In the genomic region with DNA sequence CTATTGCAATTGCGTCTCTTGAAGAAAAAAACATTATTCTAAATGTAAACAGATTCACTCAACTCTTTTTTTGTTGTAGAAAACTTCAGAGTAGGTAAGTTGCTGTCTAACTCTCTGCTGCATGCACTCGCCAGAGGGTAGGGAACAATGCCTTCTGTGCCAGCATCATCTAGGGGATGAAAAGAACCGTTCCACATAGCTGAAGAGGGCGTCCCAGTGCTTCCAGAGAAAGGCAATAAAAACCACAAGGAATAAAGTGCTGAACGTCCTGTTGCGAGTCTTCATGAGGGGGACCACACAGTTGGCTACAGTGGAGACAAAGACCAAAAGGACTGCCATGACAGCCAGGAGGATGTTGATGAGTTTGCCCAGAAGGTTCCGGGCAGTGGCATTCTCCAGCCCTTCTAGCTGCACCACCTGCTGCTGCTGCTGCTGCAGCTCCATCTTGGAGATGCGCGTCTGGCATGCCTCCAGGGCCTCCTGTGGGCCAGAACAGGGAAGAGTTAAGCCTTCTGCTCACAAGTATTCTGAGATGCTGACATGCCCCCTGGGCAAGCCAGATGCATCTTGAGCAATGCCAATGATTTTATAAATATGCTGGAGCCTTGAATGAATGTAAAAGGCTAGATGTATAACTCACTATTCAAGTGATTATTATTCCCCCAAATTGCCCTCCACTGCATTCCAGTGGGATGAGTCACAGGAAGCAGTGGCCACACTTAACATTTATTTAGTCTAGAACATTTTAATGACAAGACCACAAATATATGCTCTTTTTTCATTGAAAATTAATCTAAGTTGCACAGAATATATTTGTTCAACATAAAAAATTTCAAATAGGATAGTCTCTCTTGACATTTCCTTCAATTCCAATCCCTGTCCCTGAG, we compare ENCODE assay signal across 9 cellular contexts. TPM values are rescaled to one million over a fixed set of nuclear protein-coding genes. Genes with fewer than 3 reads are reported as not detected.
DNase-seq lines count a peak whose midpoint lies in the region; ATAC-seq, FAIRE-seq and TF ChIP-seq lines count a peak whose summit lies in the region.
"Had no signal": no experiment of that assay in that cellular context is flagged by ENCODE, and none has a peak within 500 bp of the region (broad histone marks: within the 10 kb centered on the region; RNA-seq: fewer than 3 reads in every experiment).

No MANE protein-coding gene starts in this region.

- no peak overlapping the region for H2AFZ ChIP-seq in H1 (ENCODE audit: low read length)
- no peak overlapping the region for H2AFZ ChIP-seq in hepatocyte

- no peak for TF ChIP-seq EP300 in H1 (IDR thresholded peaks at IDR 0.05; ENCODE audit: borderline replicate concordance in 1 of 2, low read depth in 2 of 2, low read length in 2 of 2)

- H3K4me2 ChIP-seq in H1 (ENCODE audit: insufficient read depth in 1 of 2, low read depth in 2 of 2, low read length in 2 of 2) (no peak overlapping the region), hepatocyte (no peak overlapping the region)

- H2BK15ac ChIP-seq in H1 (ENCODE audit: low read length): no peak overlapping the region

- H2BK20ac ChIP-seq in H1 (ENCODE audit: low read length): 0 out of 2 replicates have a peak overlapping the region, but pooled peaks have one; percentile 40

- H3K27me3 ChIP-seq in H1 (replicated peaks in 1 of 4; ENCODE audit: control insufficient read depth in 3 of 4, extremely low read depth in 1 of 4, insufficient read depth in 3 of 4, low read length in 3 of 4) (no peaks in the 10 kb centered on the region), hepatocyte (no peaks in the 10 kb centered on the region)

- H3K23me2 ChIP-seq in H1 (ENCODE audit: low read depth, low read length): no peaks in the 10 kb centered on the region

- no peak overlapping the region for H3K14ac ChIP-seq in H1 (ENCODE audit: insufficient read length)

- no peak overlapping the region for H3K27ac Mint-ChIP-seq in activated naive CD4-positive, alpha-beta T cell treated with anti-CD3 and anti-CD28 coated beads, Interleukin-2, amount 50 U/mL, for 72 hours
- H3K27ac Mint-ChIP-seq: memory B cell had no signal

- H3K36me3 Mint-ChIP-seq in activated naive CD4-positive, alpha-beta T cell treated with anti-CD3 and anti-CD28 coated beads, Interleukin-2, amount 50 U/mL, for 72 hours: no peaks in the 10 kb centered on the region

- no peak overlapping the region for H3K4ac ChIP-seq in H1 (replicated peaks; ENCODE audit: insufficient read length, low read depth, low read length)

- H3K4me3 ChIP-seq in H1 (ENCODE audit: extremely low read depth in 1 of 4, insufficient read depth in 2 of 4, low read depth in 3 of 4, low read length in 4 of 4) (no peak overlapping the region), hepatocyte (no peak overlapping the region)

- TF ChIP-seq CTCF in H1 (IDR thresholded peaks at IDR 0.05; ENCODE audit: control extremely low read depth in 1 of 3, insufficient read depth in 1 of 3, low read depth in 1 of 3, low read length in 3 of 3): no peak
- no peak for TF ChIP-seq CTCF in hepatocyte (IDR thresholded peaks at IDR 0.05; ENCODE audit: poor library complexity)

- H3K9me3 ChIP-seq in H1 (ENCODE audit: insufficient read depth in 2 of 2, low read depth in 1 of 2, low read length in 1 of 2) (no peaks in the 10 kb centered on the region), hepatocyte (ENCODE audit: low read depth) (no peaks in the 10 kb centered on the region)

- no peaks in the 10 kb centered on the region for H4K20me1 ChIP-seq in H1 (replicated peaks in 1 of 2; ENCODE audit: control insufficient read depth in 1 of 2, insufficient read depth in 2 of 2, low read length in 2 of 2)
- no peaks in the 10 kb centered on the region for H4K20me1 ChIP-seq in hepatocyte (ENCODE audit: insufficient read depth, poor library complexity, severe bottlenecking)

- no peak overlapping the region for H4K8ac ChIP-seq in H1 (ENCODE audit: extremely low read depth, insufficient read depth, low read length)

- CTCF ChIA-PET in H1 (lab: Charles Lee; ENCODE audit: partially characterized antibody): interaction anchor here (0.6 to 1.2 kb wide), 10 partner anchors 14 to 180 kb away, joined by 3 to 10 read pairs (median 4); no protein-coding TSS in a partner anchor

- DNase-seq in Daoy (ENCODE audit: low read depth) (peak; percentile 88), NCI-H524 (lab: John Stamatoyannopoulos, UW) (peak; percentile 77 to 90), H1 (ENCODE audit: low read depth in 1 of 2, low spot score in 2 of 2) (no peak), nucleus accumbens (lab: John Stamatoyannopoulos, UW) (peak in 38 of 56 donors; percentile 5 to 71 (median 26)), GM12891 (ENCODE audit: insufficient read length, low spot score) (no peak), hepatocyte (ENCODE audit: low spot score) (no peak)
- DNase-seq in activated naive CD4-positive, alpha-beta T cell treated with anti-CD3 and anti-CD28 coated beads, Interleukin-2, amount 50 U/mL, for 72 hours (ENCODE audit: low spot score in 2 of 2): no peak

- no peak overlapping the region for H4K5ac ChIP-seq in H1 (ENCODE audit: insufficient read length, low read depth, low read length)

- H3K9ac ChIP-seq in H1 (replicated peaks in 1 of 4; ENCODE audit: extremely low read depth in 1 of 4, low read depth in 3 of 4, low read length in 3 of 4): no peak overlapping the region

- H3K56ac ChIP-seq in H1 (replicated peaks; ENCODE audit: insufficient read length, low read depth, low read length): no peak overlapping the region

- WGBS in H1 (ENCODE audit: extremely low coverage in 1 of 2, insufficient coverage in 1 of 2, insufficient read length in 1 of 2, insufficient replicate concordance in 2 of 2, low coverage in 1 of 2, low lambda C conversion rate in 2 of 2, missing lambda C conversion rate in 1 of 2), 2 experiments: 77% methylated on average over 9 of the region's 9 CpGs; no CpG with 5 or more reads in 1 of the 2 experiments
- WGBS in hepatocyte (ENCODE audit: low lambda C conversion rate, missing lambda C conversion rate): 83% methylated on average over 9 of the region's 9 CpGs

- TF ChIP-seq POLR2A in H1 (IDR thresholded peaks at IDR 0.05; ENCODE audit: control extremely low read depth in 1 of 2, low read depth in 2 of 2, low read length in 2 of 2): no peak
- no peak for TF ChIP-seq POLR2A in GM12891 (IDR thresholded peaks at IDR 0.05; ENCODE audit: low read depth, low read length)

- H2BK5ac ChIP-seq in H1 (ENCODE audit: low read depth, low read length): peak overlapping the region; percentile 29; the same call in 1 of the 2 replicates

- H3K27ac ChIP-seq in H1 (ENCODE audit: low read depth, low read length): no peak overlapping the region
- H3K27ac ChIP-seq in hepatocyte: no peak overlapping the region

- ATAC-seq in activated naive CD4-positive, alpha-beta T cell treated with anti-CD3 and anti-CD28 coated beads, Interleukin-2, amount 50 U/mL, for 72 hours: no peak
- no peak for ATAC-seq in GM18867 (IDR thresholded peaks at IDR 0.05; ENCODE audit: unreplicated experiment)

- POLR2A ChIA-PET in H1 (lab: Charles Lee; ENCODE audit: partially characterized antibody): no interaction called here

- H3K9me2 ChIP-seq in hepatocyte (replicated peaks; ENCODE audit: insufficient read depth): no peaks in the 10 kb centered on the region

- H2AK5ac ChIP-seq in H1 (ENCODE audit: low read depth, low read length): no peak overlapping the region; the same call in 1 of the 2 replicates

- no peaks in the 10 kb centered on the region for H3K79me2 ChIP-seq in H1 (ENCODE audit: control insufficient read depth in 1 of 2, insufficient read depth in 2 of 2, low read length in 2 of 2)
- H3K79me2 ChIP-seq in hepatocyte: peaks cover 13% of the 10 kb centered on the region

- H2BK12ac ChIP-seq in H1 (ENCODE audit: low read depth, low read length): peak overlapping the region; percentile 78

- H3K23ac ChIP-seq in H1 (ENCODE audit: insufficient read length): no peak overlapping the region

- FAIRE-seq in H1 (lab: Jason Lieb, UNC): no peak
- no peak for FAIRE-seq in GM12891 (lab: Jason Lieb, UNC)

- no peak; a peak in 2 of 4 replicates for TF ChIP-seq RAD21 in H1 (IDR thresholded peaks at IDR 0.05 in 1 of 2, conservative IDR thresholded peaks at IDR 0.05 in 1 of 2; ENCODE audit: low read depth in 2 of 2, low read length in 2 of 2)

- peaks cover 0 to 7% (median 2%) of the 10 kb centered on the region in 4 experiments; a peak in 2 of 8 replicates for H3K36me3 ChIP-seq in H1 (ENCODE audit: control insufficient read depth in 2 of 4, insufficient read depth in 4 of 4, low read length in 3 of 4)
- no peaks in the 10 kb centered on the region for H3K36me3 ChIP-seq in hepatocyte (replicated peaks; ENCODE audit: insufficient read depth, low read depth)

- H2BK120ac ChIP-seq in H1 (replicated peaks; ENCODE audit: low read depth, low read length): no peak overlapping the region

- no peak overlapping the region for H3K18ac ChIP-seq in H1 (ENCODE audit: extremely low read depth, low read length)

- H4K91ac ChIP-seq in H1 (replicated peaks; ENCODE audit: insufficient read length, low read length): no peak overlapping the region

- no peaks in the 10 kb centered on the region for H3K79me1 ChIP-seq in H1 (ENCODE audit: low read depth, low read length)

- H3K9me3 Mint-ChIP-seq in activated naive CD4-positive, alpha-beta T cell treated with anti-CD3 and anti-CD28 coated beads, Interleukin-2, amount 50 U/mL, for 72 hours: no peaks in the 10 kb centered on the region
- H3K9me3 Mint-ChIP-seq: memory B cell had no signal

- H3K4me1 ChIP-seq in H1 (replicated peaks in 1 of 4; ENCODE audit: control insufficient read depth in 3 of 4, insufficient read depth in 4 of 4, low read length in 3 of 4) (peaks cover 0 to 4% (median 2%) of the 10 kb centered on the region in 4 experiments; a peak in 3 of 7 replicates), hepatocyte (ENCODE audit: insufficient read depth) (peaks cover 6% of the 10 kb centered on the region)

TF ChIP-seq in H1, 55 proteins besides CTCF, POLR2A, EP300 and RAD21 (continues in another document):
- TF ChIP-seq CREB1 (IDR thresholded peaks at IDR 0.05): no peak

TF ChIP-seq in GM12891, 5 proteins besides CTCF, POLR2A, EP300 and RAD21 (continues in another document):
- no peak for TF ChIP-seq POU2F2 (IDR thresholded peaks at IDR 0.05; ENCODE audit: low read depth, low read length)

RNA-seq across cellular contexts. Expression of gene PLXND1, which starts 45.1 kb away (rescaled TPM):
- total RNA-seq in Daoy (2014; rRNA removed; shearing (Covaris generic)): 9.1 and 12.1 TPM in 2 replicates
- total RNA-seq in H1 (2021; fragmentation: NEBNext Ultra II Directional; extraction: Animal tissue kit (Norgen Biotek cat#: 25700)): 60.2 and 66.4 TPM in 2 replicates
- polyA plus RNA-seq in H1 (2011; rRNA removed): 17.7 and 21.7 TPM in 2 replicates
- polyA plus RNA-seq in H1 (2011; cell fraction: cytosol; rRNA removed): 18.6 TPM
- 82.4 TPM for polyA plus RNA-seq in H1 (2011; cell fraction: nucleus; rRNA removed)
- 31.8 to 69.1 TPM (median 54.8 TPM) in 4 replicates for polyA plus RNA-seq in H1 (2012, experiment 1 of 2)
- polyA plus RNA-seq in H1 (2012, experiment 2 of 2): 41.9 TPM
- polyA plus RNA-seq in H1 (2013, experiment 1 of 2): 103 TPM
- polyA plus RNA-seq in H1 (2013, experiment 2 of 2): 99.8 TPM
- polyA minus RNA-seq in H1 (2011; rRNA and poly(A)+ RNA removed): 28.1 and 28.5 TPM in 2 replicates
- 23.0 TPM for polyA minus RNA-seq in H1 (2011; cell fraction: cytosol; rRNA and poly(A)+ RNA removed)
- polyA minus RNA-seq in H1 (2011; cell fraction: nucleus; rRNA and poly(A)+ RNA removed): 22.9 TPM
- 0.63 TPM for polyA plus RNA-seq in GM12891 (2012; ENCODE audit: low read depth, missing spikeins)
- total RNA-seq in hepatocyte: 22.0 and 45.3 TPM in 2 replicates
- polyA plus RNA-seq in hepatocyte: 24.9 and 36.3 TPM in 2 replicates
- 1 to 10 TPM; 3.5 to 5.7 TPM for total RNA-seq in activated naive CD4-positive, alpha-beta T cell treated with anti-CD3 and anti-CD28 coated beads, Interleukin-2, amount 50 U/mL, for 72 hours

Comparison
In these comparisons a context has a peak if more than half of its experiments do, and no peak if none do; other contexts are left out.
1. DNase-seq: peak in Daoy (single experiment), NCI-H524 (2 of 2) and nucleus accumbens (38 of 56); none in H1 (0 of 2), GM12891 (single experiment), hepatocyte (single experiment) and activated naive CD4-positive, alpha-beta T cell treated with anti-CD3 and anti-CD28 coated beads, Interleukin-2, amount 50 U/mL, for 72 hours (0 of 2).